Comparison of ENCODE assay signal across 8 cellular contexts in the genomic region with DNA sequence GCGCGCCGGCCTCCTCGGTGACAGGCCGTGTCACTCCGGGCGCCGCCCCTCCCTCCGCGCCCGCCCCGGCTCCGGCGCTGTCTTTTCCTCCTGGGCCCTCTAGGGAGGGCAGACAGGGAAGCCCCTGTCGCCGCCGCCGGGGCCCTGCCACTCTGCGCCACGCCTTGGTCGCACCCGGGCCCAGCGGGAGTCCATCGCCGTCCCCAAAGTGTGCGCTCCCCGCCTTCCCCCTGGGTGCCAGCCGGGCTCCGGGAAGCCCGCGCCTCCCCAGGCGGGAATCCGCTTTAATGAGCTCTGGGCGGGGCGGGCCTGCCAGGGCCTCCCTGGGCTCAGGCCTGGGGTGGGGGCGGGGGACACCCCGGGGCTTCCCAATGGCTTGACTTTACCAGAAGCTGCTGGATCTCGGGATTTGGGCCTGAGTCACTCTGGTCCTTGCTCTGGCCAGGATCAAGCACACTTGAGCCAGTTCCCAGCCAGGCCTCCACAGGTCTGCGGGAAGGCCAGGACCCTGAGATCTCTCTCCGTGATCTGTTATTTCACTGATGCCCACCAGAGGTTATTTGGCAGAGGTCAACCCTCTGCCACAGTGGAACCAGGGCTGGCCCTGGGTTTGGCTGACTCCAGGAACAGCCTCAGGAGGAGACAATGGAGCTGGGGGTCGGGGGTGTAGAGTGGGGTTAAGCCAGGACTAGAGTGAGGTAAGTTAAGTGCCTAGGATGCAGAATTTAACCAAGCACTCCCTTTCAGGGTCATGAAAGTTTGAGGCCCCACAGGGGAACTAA.
DNase-seq lines count a peak whose midpoint lies in the region; ATAC-seq and TF ChIP-seq lines count a peak whose summit lies in the region.

No MANE protein-coding gene starts in this region.

- DNase-seq in Right ventricle myocardium inferior (ENCODE audit: missing footprints): no peak
- no peak for DNase-seq in cardiac septum (ENCODE audit: low spot score)
- peak; percentile 16 for DNase-seq in T follicular helper cell (ENCODE audit: low read depth)
- peak in 1 of 2 donors; percentile 55 for DNase-seq in breast epithelium (ENCODE audit: low spot score in 2 of 2)
- no peak for DNase-seq in kidney epithelial cell (ENCODE audit: low read depth)
- DNase-seq in stimulated activated CD4-positive, alpha-beta T cell treated with anti-CD3 and anti-CD28 coated beads, Interleukin-2, amount 100 ng/mL, for 4 hours (ENCODE audit: low read depth): peak; percentile 52
- DNase-seq in NCI-H2196 (lab: John Stamatoyannopoulos, UW; ENCODE audit: unreplicated experiment): no peak

- ATAC-seq in Right ventricle myocardium inferior: peak; percentile 44
- ATAC-seq in HG02885 (IDR thresholded peaks at IDR 0.05; ENCODE audit: poor library complexity, unreplicated experiment): peak; percentile 37

- peak overlapping the region; percentile 97 to 98 for H3K27ac ChIP-seq in breast epithelium

- intact Hi-C loops in Right ventricle myocardium inferior (cut with DNase I) (loop anchor here (5.0 kb wide), 2 partner anchors 46 to 109 kb away; no protein-coding TSS in a partner anchor), cardiac septum (cut with DNase I) (loop anchor here (2.0 to 10.0 kb wide), 3 partner anchors 64 to 372 kb away; no protein-coding TSS in a partner anchor), breast epithelium (cut with DNase I; ENCODE audit: low total_unique reads) (loop anchor here (5.0 kb wide), 1 partner anchor 809 kb away; no protein-coding TSS in a partner anchor)

- no peak for TF ChIP-seq CTCF in breast epithelium (IDR thresholded peaks at IDR 0.05)
- no peak for TF ChIP-seq CTCF in kidney epithelial cell (IDR thresholded peaks at IDR 0.05; ENCODE audit: insufficient read depth, low read length, poor library complexity, severe bottlenecking)

- H3K27me3 ChIP-seq in breast epithelium (no peaks in the 10 kb centered on the region), kidney epithelial cell (ENCODE audit: control insufficient read depth, insufficient read depth, low read length) (no peaks in the 10 kb centered on the region)

- H3K9me3 ChIP-seq in breast epithelium: no peaks in the 10 kb centered on the region

- H3K4me1 ChIP-seq in breast epithelium: peaks cover 9 to 22% of the 10 kb centered on the region in 2 donors

- H3K36me3 ChIP-seq in breast epithelium (no peaks in the 10 kb centered on the region), kidney epithelial cell (ENCODE audit: control insufficient read depth, insufficient read depth, low read length) (no peaks in the 10 kb centered on the region)

- H3K4me3 ChIP-seq in breast epithelium (peak overlapping the region; percentile 63 to 89 (median 68)), kidney epithelial cell (ENCODE audit: low read depth, low read length) (peak overlapping the region; percentile 37)

- TF ChIP-seq POLR2A in breast epithelium (IDR thresholded peaks at IDR 0.05): no peak

Comparison
In these comparisons a context has a peak if more than half of its experiments do, and no peak if none do; other contexts are left out.
1. DNase-seq: peak in T follicular helper cell (single experiment) and stimulated activated CD4-positive, alpha-beta T cell treated with anti-CD3 and anti-CD28 coated beads, Interleukin-2, amount 100 ng/mL, for 4 hours (single experiment); none in Right ventricle myocardium inferior (single experiment), cardiac septum (single experiment), kidney epithelial cell (single experiment) and NCI-H2196 (single experiment).